ENCODE assay signal across 17 cellular contexts in genomic region chr1:67439277-67440029, GRCh38.
"Had no signal": no experiment of that assay in that cellular context is flagged by ENCODE, and none has a peak within 500 bp of the region (broad histone marks: within the 10 kb centered on the region; RNA-seq: fewer than 3 reads in every experiment).

No MANE protein-coding gene starts in this region.

- H3K4me3 ChIP-seq: body of pancreas, suprapubic skin had no signal

- H3K36me3 ChIP-seq: suprapubic skin, WERI-Rb-1 had no signal

- H3K27ac Mint-ChIP-seq: activated CD8-positive, alpha-beta T cell treated with anti-CD3 and anti-CD28 coated beads for 36 hours; activated naive CD8-positive, alpha-beta T cell treated with anti-CD3 and anti-CD28 coated beads, Interleukin-2, amount 50 U/mL, for 24 hours; immature natural killer cell; memory B cell; nephron progenitor cell; T-helper 2 cell treated with Interferon-gamma antibody and Interleukin-4, amounts not matched to agents 5 μg/mL and 100 μg/mL, for 36 hours had no signal

- H3K9me3 ChIP-seq: body of pancreas, suprapubic skin had no signal

- H3K4me1 Mint-ChIP-seq: immature natural killer cell, memory B cell had no signal

- DNase-seq: activated CD4-positive, alpha-beta T cell treated with anti-CD3 and anti-CD28 coated beads for 4 hours; activated CD8-positive, alpha-beta memory T cell treated with anti-CD3 and anti-CD28 coated beads, Interleukin-2, amount 50 U/mL, for 4 hours; activated CD8-positive, alpha-beta T cell treated with anti-CD3 and anti-CD28 coated beads for 36 hours; activated naive CD8-positive, alpha-beta T cell treated with anti-CD3 and anti-CD28 coated beads, Interleukin-2, amount 50 U/mL, for 24 hours; body of pancreas; cerebellar nuclear complex; glutamatergic neuron; immature natural killer cell; nephron progenitor cell; stimulated activated CD4-positive, alpha-beta T cell treated with anti-CD3 and anti-CD28 coated beads, Interleukin-4, amount 100 ng/mL, for 1 hour; stimulated activated CD8-positive, alpha-beta memory T cell treated with anti-CD3 and anti-CD28 coated beads, Interleukin-4, amount 100 ng/mL, for 48 hours; stimulated activated naive CD8-positive, alpha-beta T cell treated with anti-CD3 and anti-CD28 coated beads, Interleukin-15, Interleukin-2, amounts not matched to agents 100 U/mL and 50 U/mL, for 24 hours; SW 1271; WERI-Rb-1 had no signal

- ATAC-seq: activated CD8-positive, alpha-beta T cell treated with anti-CD3 and anti-CD28 coated beads for 36 hours; activated naive CD8-positive, alpha-beta T cell treated with anti-CD3 and anti-CD28 coated beads, Interleukin-2, amount 50 U/mL, for 24 hours; body of pancreas; stimulated activated naive CD8-positive, alpha-beta T cell treated with anti-CD3 and anti-CD28 coated beads, Interleukin-15, Interleukin-2, amounts not matched to agents 100 U/mL and 50 U/mL, for 24 hours had no signal

- H3K9me3 Mint-ChIP-seq: activated CD8-positive, alpha-beta T cell treated with anti-CD3 and anti-CD28 coated beads for 36 hours; activated naive CD8-positive, alpha-beta T cell treated with anti-CD3 and anti-CD28 coated beads, Interleukin-2, amount 50 U/mL, for 24 hours; immature natural killer cell; memory B cell; nephron progenitor cell; T-helper 2 cell treated with Interferon-gamma antibody and Interleukin-4, amounts not matched to agents 5 μg/mL and 100 μg/mL, for 36 hours had no signal

- H3K27me3 Mint-ChIP-seq: activated CD8-positive, alpha-beta T cell treated with anti-CD3 and anti-CD28 coated beads for 36 hours; activated naive CD8-positive, alpha-beta T cell treated with anti-CD3 and anti-CD28 coated beads, Interleukin-2, amount 50 U/mL, for 24 hours; memory B cell had no signal

- H3K27ac ChIP-seq: body of pancreas, suprapubic skin, WERI-Rb-1 had no signal

- H3K36me3 Mint-ChIP-seq: immature natural killer cell, memory B cell had no signal

- H3K27me3 ChIP-seq: body of pancreas, suprapubic skin had no signal

- H3K4me3 Mint-ChIP-seq: activated CD8-positive, alpha-beta T cell treated with anti-CD3 and anti-CD28 coated beads for 36 hours; activated naive CD8-positive, alpha-beta T cell treated with anti-CD3 and anti-CD28 coated beads, Interleukin-2, amount 50 U/mL, for 24 hours; immature natural killer cell; memory B cell; nephron progenitor cell; T-helper 2 cell treated with Interferon-gamma antibody and Interleukin-4, amounts not matched to agents 5 μg/mL and 100 μg/mL, for 36 hours had no signal
